In genomic region chr10:59243611-59244195, GRCh38 we compare ENCODE assay signal across 24 cellular contexts.
"Had no signal": no experiment of that assay in that cellular context is flagged by ENCODE, and none has a peak within 500 bp of the region (broad histone marks: within the 10 kb centered on the region; RNA-seq: fewer than 3 reads in every experiment).

No MANE protein-coding gene starts in this region.

- H3K4me1 ChIP-seq: breast epithelium, Peyer's patch had no signal

- H3K27me3 ChIP-seq: breast epithelium, Peyer's patch had no signal

- H3K9me3 ChIP-seq: breast epithelium, Peyer's patch had no signal

- H3K27ac Mint-ChIP-seq: activated CD4-positive, alpha-beta T cell treated with anti-CD3 and anti-CD28 coated beads, Interleukin-2, amount 10 ng/mL, durations not matched to agents 24 days and 14 days; activated CD8-positive, alpha-beta memory T cell treated with anti-CD3 and anti-CD28 coated beads, Interleukin-2, amount 10 ng/mL, durations not matched to agents 7 days and 5 days; activated naive CD8-positive, alpha-beta T cell; activated T-cell treated with anti-CD3 and anti-CD28 coated beads, Interleukin-2, amount 50 U/mL, for 24 hours; activated T-helper 1 cell treated with anti-CD3 and anti-CD28 coated beads, Interleukin-12 subunit alpha, Interleukin-12 subunit beta, Interleukin-2, Interleukin-4 antibody, amounts not matched to agents 30 ng/mL and 10 ng/mL and 1 ng/mL, durations not matched to agents 14 hours and 24 hours and 36 hours; T-helper 1 cell treated with Interleukin-12 subunit alpha and Interleukin-12 subunit beta and Interleukin-4 antibody, amounts not matched to agents 30 μg/mL and 1 μg/mL, for 36 hours; WTC11 had no signal

- H3K27ac ChIP-seq: breast epithelium, Peyer's patch had no signal

- H3K9me3 Mint-ChIP-seq: activated CD4-positive, alpha-beta T cell treated with anti-CD3 and anti-CD28 coated beads, Interleukin-2, amount 10 ng/mL, durations not matched to agents 24 days and 14 days; activated T-cell treated with anti-CD3 and anti-CD28 coated beads, Interleukin-2, amount 50 U/mL, for 24 hours; activated T-helper 1 cell treated with anti-CD3 and anti-CD28 coated beads, Interleukin-12 subunit alpha, Interleukin-12 subunit beta, Interleukin-2, Interleukin-4 antibody, amounts not matched to agents 30 ng/mL and 10 ng/mL and 1 ng/mL, durations not matched to agents 14 hours and 24 hours and 36 hours; T-helper 1 cell treated with Interleukin-12 subunit alpha and Interleukin-12 subunit beta and Interleukin-4 antibody, amounts not matched to agents 30 μg/mL and 1 μg/mL, for 36 hours had no signal

- H3K4me1 Mint-ChIP-seq: activated CD4-positive, alpha-beta T cell treated with anti-CD3 and anti-CD28 coated beads, Interleukin-2, amount 10 ng/mL, durations not matched to agents 24 days and 14 days; activated CD8-positive, alpha-beta memory T cell treated with anti-CD3 and anti-CD28 coated beads, Interleukin-2, amount 10 ng/mL, durations not matched to agents 7 days and 5 days had no signal

- H3K27me3 Mint-ChIP-seq: activated CD4-positive, alpha-beta T cell treated with anti-CD3 and anti-CD28 coated beads, Interleukin-2, amount 10 ng/mL, durations not matched to agents 24 days and 14 days; activated T-cell treated with anti-CD3 and anti-CD28 coated beads, Interleukin-2, amount 50 U/mL, for 24 hours had no signal

- DNase-seq: activated CD4-positive, alpha-beta T cell treated with anti-CD3 and anti-CD28 coated beads, Interleukin-2, amount 10 ng/mL, durations not matched to agents 24 days and 14 days; activated CD4-positive, alpha-beta T cell treated with anti-CD3 and anti-CD28 coated beads, Interleukin-2, amount 50 U/mL, for 48 hours; activated CD4-positive, CD25-positive, alpha-beta regulatory T cell treated with anti-CD3 and anti-CD28 coated beads, Interleukin-2, amount 50 U/mL, for 72 hours; activated CD8-positive, alpha-beta memory T cell treated with anti-CD3 and anti-CD28 coated beads, Interleukin-2, amount 10 ng/mL, durations not matched to agents 7 days and 5 days; activated effector memory CD4-positive, alpha-beta T cell treated with Interleukin-2 at 50 U/mL for 16 hours; activated naive CD4-positive, alpha-beta T cell treated with Interleukin-2 at 50 U/mL for 16 hours; activated T-cell treated with anti-CD3 and anti-CD28 coated beads, Interleukin-2, amount 50 U/mL, for 24 hours; amygdala; central memory CD4-positive, alpha-beta T cell; Kasumi-1; KBM-7; NCI-H1048; NCI-H146; NCI-H187 treated with DMSO at 0.1 percent for 48 hours; NCI-H2081 treated with DMSO at 0.1 percent for 48 hours; NCI-H446; NCI-H524; Peyer's patch; SHP77 treated with DMSO at 0.1 percent for 48 hours had no signal

- H3K4me3 Mint-ChIP-seq: activated CD4-positive, alpha-beta T cell treated with anti-CD3 and anti-CD28 coated beads, Interleukin-2, amount 10 ng/mL, durations not matched to agents 24 days and 14 days; activated CD8-positive, alpha-beta memory T cell treated with anti-CD3 and anti-CD28 coated beads, Interleukin-2, amount 10 ng/mL, durations not matched to agents 7 days and 5 days; activated naive CD8-positive, alpha-beta T cell; activated T-cell treated with anti-CD3 and anti-CD28 coated beads, Interleukin-2, amount 50 U/mL, for 24 hours; activated T-helper 1 cell treated with anti-CD3 and anti-CD28 coated beads, Interleukin-12 subunit alpha, Interleukin-12 subunit beta, Interleukin-2, Interleukin-4 antibody, amounts not matched to agents 30 ng/mL and 10 ng/mL and 1 ng/mL, durations not matched to agents 14 hours and 24 hours and 36 hours; T-helper 1 cell treated with Interleukin-12 subunit alpha and Interleukin-12 subunit beta and Interleukin-4 antibody, amounts not matched to agents 30 μg/mL and 1 μg/mL, for 36 hours; WTC11 had no signal

- H3K4me3 ChIP-seq: breast epithelium, Peyer's patch had no signal

- H3K36me3 Mint-ChIP-seq: activated CD8-positive, alpha-beta memory T cell treated with anti-CD3 and anti-CD28 coated beads, Interleukin-2, amount 10 ng/mL, durations not matched to agents 7 days and 5 days; activated naive CD8-positive, alpha-beta T cell; WTC11 had no signal

- H3K36me3 ChIP-seq: breast epithelium had no signal
